22 cellular contexts compared by ENCODE assay signal in genomic region chr3:106578911-106579310, GRCh38.
DNase-seq lines count a peak whose midpoint lies in the region; ATAC-seq and TF ChIP-seq lines count a peak whose summit lies in the region.
"Had no signal": no experiment of that assay in that cellular context is flagged by ENCODE, and none has a peak within 500 bp of the region (broad histone marks: within the 10 kb centered on the region; RNA-seq: fewer than 3 reads in every experiment).

No MANE protein-coding gene starts in this region.

- no peak overlapping the region for H3K4me3 Mint-ChIP-seq in GM23338
- H3K4me3 Mint-ChIP-seq: CD8-positive, alpha-beta memory T cell had no signal

- ATAC-seq in HG02610 (IDR thresholded peaks at IDR 0.05; ENCODE audit: unreplicated experiment) (no peak), GM23338 (no peak), GM18868 (IDR thresholded peaks at IDR 0.05; ENCODE audit: unreplicated experiment) (no peak)
- ATAC-seq: Panc1, Right ventricle myocardium inferior had no signal

- no peaks in the 10 kb centered on the region for H4K20me1 ChIP-seq in GM23338 (replicated peaks; ENCODE audit: insufficient read depth)

- H3K4me3 ChIP-seq in fibroblast of mammary gland (ENCODE audit: control insufficient read depth, low read depth, low read length) = no peak overlapping the region
- H3K4me3 ChIP-seq in GM23338 = no peak overlapping the region
- H3K4me3 ChIP-seq: SJSA1 had no signal

- no peaks in the 10 kb centered on the region for H3K9me2 ChIP-seq in GM23338 (ENCODE audit: insufficient read depth)

- no peaks in the 10 kb centered on the region for H3K4me1 ChIP-seq in GM23338 (ENCODE audit: insufficient read depth)
- H3K4me1 ChIP-seq: SJSA1 had no signal

- H3K27ac ChIP-seq in GM23338 (ENCODE audit: low read depth) = no peak overlapping the region
- H3K27ac ChIP-seq: C4-2B, SJSA1 had no signal

- no peaks in the 10 kb centered on the region; the same call in 2 of the 3 replicates for H3K36me3 Mint-ChIP-seq in GM23338 (ENCODE audit: low read depth)

- H3K4me1 Mint-ChIP-seq in GM23338 = peaks cover 3% of the 10 kb centered on the region; the same call in 2 of the 3 replicates

- peaks cover 2% of the 10 kb centered on the region for H3K27me3 Mint-ChIP-seq in GM23338 (ENCODE audit: insufficient read depth, low read depth, poor library complexity)
- H3K27me3 Mint-ChIP-seq: CD8-positive, alpha-beta memory T cell had no signal

- no peak overlapping the region for H2AFZ ChIP-seq in GM23338

- no peak overlapping the region for H3K4me2 ChIP-seq in GM23338

- no peaks in the 10 kb centered on the region for H3K79me2 ChIP-seq in GM23338 (replicated peaks; ENCODE audit: insufficient read depth)

- H3K27me3 ChIP-seq in GM23338 (ENCODE audit: insufficient read depth) = no peaks in the 10 kb centered on the region
- H3K27me3 ChIP-seq: SJSA1 had no signal

- H3K9me3 Mint-ChIP-seq in GM23338 = no peaks in the 10 kb centered on the region
- H3K9me3 Mint-ChIP-seq: CD8-positive, alpha-beta memory T cell had no signal

- DNase-seq in EH (ENCODE audit: low read depth) = peak; percentile 27
- DNase-seq in HS-5 (ENCODE audit: low read depth) = peak; percentile 24
- peak; percentile 55 for DNase-seq in RKO (ENCODE audit: low spot score)
- peak; percentile 60 for DNase-seq in fibroblast of mammary gland (ENCODE audit: low read depth)
- no peak for DNase-seq in GM23338 (ENCODE audit: low spot score)
- DNase-seq in NCI-H187 (lab: John Stamatoyannopoulos, UW) = no peak
- DNase-seq: Calu3; CD8-positive, alpha-beta memory T cell; DMS153; GF-D8; H7; Kasumi-1; MM.1S; NCI-H1048; NCI-H1436; NCI-H1930 had no signal

- H3K36me3 ChIP-seq in GM23338 (ENCODE audit: insufficient read depth) = no peaks in the 10 kb centered on the region
- H3K36me3 ChIP-seq: SJSA1 had no signal

- no peak overlapping the region for H3K27ac Mint-ChIP-seq in GM23338
- H3K27ac Mint-ChIP-seq: CD8-positive, alpha-beta memory T cell had no signal

- no peaks in the 10 kb centered on the region for H3F3A ChIP-seq in GM23338 (replicated peaks; ENCODE audit: low read depth)

- TF ChIP-seq CTCF in fibroblast of mammary gland (conservative IDR thresholded peaks at IDR 0.05; ENCODE audit: control insufficient read depth, insufficient read depth, low read depth, low read length) (no peak), GM23338 (conservative IDR thresholded peaks at IDR 0.05; ENCODE audit: low read depth in 2 of 2) (no peak)

TF ChIP-seq in GM23338, 12 proteins besides CTCF, POLR2A, EP300 and RAD21 (continues in another document):
- TF ChIP-seq, protein P1, sequence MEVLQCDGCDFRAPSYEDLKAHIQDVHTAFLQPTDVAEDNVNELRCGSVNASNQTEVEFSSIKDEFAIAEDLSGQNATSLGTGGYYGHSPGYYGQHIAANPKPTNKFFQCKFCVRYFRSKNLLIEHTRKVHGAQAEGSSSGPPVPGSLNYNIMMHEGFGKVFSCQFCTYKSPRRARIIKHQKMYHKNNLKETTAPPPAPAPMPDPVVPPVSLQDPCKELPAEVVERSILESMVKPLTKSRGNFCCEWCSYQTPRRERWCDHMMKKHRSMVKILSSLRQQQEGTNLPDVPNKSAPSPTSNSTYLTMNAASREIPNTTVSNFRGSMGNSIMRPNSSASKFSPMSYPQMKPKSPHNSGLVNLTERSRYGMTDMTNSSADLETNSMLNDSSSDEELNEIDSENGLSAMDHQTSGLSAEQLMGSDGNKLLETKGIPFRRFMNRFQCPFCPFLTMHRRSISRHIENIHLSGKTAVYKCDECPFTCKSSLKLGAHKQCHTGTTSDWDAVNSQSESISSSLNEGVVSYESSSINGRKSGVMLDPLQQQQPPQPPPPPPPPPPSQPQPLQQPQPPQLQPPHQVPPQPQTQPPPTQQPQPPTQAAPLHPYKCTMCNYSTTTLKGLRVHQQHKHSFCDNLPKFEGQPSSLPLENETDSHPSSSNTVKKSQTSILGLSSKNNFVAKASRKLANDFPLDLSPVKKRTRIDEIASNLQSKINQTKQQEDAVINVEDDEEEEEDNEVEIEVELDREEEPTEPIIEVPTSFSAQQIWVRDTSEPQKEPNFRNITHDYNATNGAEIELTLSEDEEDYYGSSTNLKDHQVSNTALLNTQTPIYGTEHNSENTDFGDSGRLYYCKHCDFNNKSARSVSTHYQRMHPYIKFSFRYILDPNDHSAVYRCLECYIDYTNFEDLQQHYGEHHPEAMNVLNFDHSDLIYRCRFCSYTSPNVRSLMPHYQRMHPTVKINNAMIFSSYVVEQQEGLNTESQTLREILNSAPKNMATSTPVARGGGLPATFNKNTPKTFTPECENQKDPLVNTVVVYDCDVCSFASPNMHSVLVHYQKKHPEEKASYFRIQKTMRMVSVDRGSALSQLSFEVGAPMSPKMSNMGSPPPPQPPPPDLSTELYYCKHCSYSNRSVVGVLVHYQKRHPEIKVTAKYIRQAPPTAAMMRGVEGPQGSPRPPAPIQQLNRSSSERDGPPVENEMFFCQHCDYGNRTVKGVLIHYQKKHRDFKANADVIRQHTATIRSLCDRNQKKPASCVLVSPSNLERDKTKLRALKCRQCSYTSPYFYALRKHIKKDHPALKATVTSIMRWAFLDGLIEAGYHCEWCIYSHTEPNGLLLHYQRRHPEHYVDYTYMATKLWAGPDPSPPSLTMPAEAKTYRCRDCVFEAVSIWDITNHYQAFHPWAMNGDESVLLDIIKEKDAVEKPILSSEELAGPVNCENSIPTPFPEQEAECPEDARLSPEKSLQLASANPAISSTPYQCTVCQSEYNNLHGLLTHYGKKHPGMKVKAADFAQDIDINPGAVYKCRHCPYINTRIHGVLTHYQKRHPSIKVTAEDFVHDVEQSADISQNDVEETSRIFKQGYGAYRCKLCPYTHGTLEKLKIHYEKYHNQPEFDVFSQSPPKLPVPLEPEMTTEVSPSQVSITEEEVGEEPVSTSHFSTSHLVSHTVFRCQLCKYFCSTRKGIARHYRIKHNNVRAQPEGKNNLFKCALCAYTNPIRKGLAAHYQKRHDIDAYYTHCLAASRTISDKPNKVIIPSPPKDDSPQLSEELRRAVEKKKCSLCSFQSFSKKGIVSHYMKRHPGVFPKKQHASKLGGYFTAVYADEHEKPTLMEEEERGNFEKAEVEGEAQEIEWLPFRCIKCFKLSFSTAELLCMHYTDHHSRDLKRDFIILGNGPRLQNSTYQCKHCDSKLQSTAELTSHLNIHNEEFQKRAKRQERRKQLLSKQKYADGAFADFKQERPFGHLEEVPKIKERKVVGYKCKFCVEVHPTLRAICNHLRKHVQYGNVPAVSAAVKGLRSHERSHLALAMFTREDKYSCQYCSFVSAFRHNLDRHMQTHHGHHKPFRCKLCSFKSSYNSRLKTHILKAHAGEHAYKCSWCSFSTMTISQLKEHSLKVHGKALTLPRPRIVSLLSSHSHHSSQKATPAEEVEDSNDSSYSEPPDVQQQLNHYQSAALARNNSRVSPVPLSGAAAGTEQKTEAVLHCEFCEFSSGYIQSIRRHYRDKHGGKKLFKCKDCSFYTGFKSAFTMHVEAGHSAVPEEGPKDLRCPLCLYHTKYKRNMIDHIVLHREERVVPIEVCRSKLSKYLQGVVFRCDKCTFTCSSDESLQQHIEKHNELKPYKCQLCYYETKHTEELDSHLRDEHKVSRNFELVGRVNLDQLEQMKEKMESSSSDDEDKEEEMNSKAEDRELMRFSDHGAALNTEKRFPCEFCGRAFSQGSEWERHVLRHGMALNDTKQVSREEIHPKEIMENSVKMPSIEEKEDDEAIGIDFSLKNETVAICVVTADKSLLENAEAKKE (CRISPR knock-in tag; IDR thresholded peaks at IDR 0.05) = no peak
- TF ChIP-seq EZH2 (IDR thresholded peaks at IDR 0.05; ENCODE audit: low read depth, unreplicated experiment) = no peak
- TF ChIP-seq ETS1 (IDR thresholded peaks at IDR 0.05) = no peak
- no peak for TF ChIP-seq ZNF331 (CRISPR knock-in tag; IDR thresholded peaks at IDR 0.05; ENCODE audit: low read depth)
- no peak for TF ChIP-seq ZNF114 (CRISPR knock-in tag; IDR thresholded peaks at IDR 0.05)
- no peak for TF ChIP-seq CREB1 (CRISPR knock-in tag; IDR thresholded peaks at IDR 0.05; ENCODE audit: low read depth)
- TF ChIP-seq EZH2phosphoT487 (IDR thresholded peaks at IDR 0.05; ENCODE audit: unreplicated experiment) = no peak
- TF ChIP-seq JUNB (IDR thresholded peaks at IDR 0.05; ENCODE audit: unreplicated experiment) = no peak
- TF ChIP-seq STAT1 (IDR thresholded peaks at IDR 0.05; ENCODE audit: unreplicated experiment) = no peak
- no peak for TF ChIP-seq POLR2AphosphoS5 (IDR thresholded peaks at IDR 0.05; ENCODE audit: low read depth)
- TF ChIP-seq REST (IDR thresholded peaks at IDR 0.05; ENCODE audit: unreplicated experiment) = no peak

Comparison
In these comparisons a context has a peak if more than half of its experiments do, and no peak if none do; other contexts are left out.
1. DNase-seq: peak in EH (single experiment), HS-5 (single experiment), RKO (single experiment) and fibroblast of mammary gland (single experiment); none in GM23338 (single experiment) and NCI-H187 (0 of 2).